20 cellular contexts compared by ENCODE assay signal in genomic region chr11:11442791-11443190, GRCh38.
A peak's percentile ranks its signal among the peaks of the same experiment; 100 is the strongest.
DNase-seq lines count a peak whose midpoint lies in the region; ATAC-seq and TF ChIP-seq lines count a peak whose summit lies in the region.
"Had no signal": no experiment of that assay in that cellular context is flagged by ENCODE, and none has a peak within 500 bp of the region (broad histone marks: within the 10 kb centered on the region; RNA-seq: fewer than 3 reads in every experiment).

No MANE protein-coding gene starts in this region.

- peaks cover 42% of the 10 kb centered on the region for H3K4me1 Mint-ChIP-seq in Calu3 (ENCODE audit: low read depth, unreplicated experiment)
- H3K4me1 Mint-ChIP-seq: CD4-positive, alpha-beta memory T cell had no signal

- H3K27me3 Mint-ChIP-seq in Calu3 (ENCODE audit: unreplicated experiment) = no peaks in the 10 kb centered on the region

- H3K4me3 ChIP-seq in dorsolateral prefrontal cortex (no peak overlapping the region), Karpas-422 (ENCODE audit: low read length) (no peak overlapping the region)
- H3K4me3 ChIP-seq: BLaER1, SJCRH30 had no signal

- no peaks in the 10 kb centered on the region for H3K9me2 ChIP-seq in Karpas-422 (replicated peaks; ENCODE audit: insufficient read depth, low read length)

- peak overlapping the region; percentile 53 for H3K27ac Mint-ChIP-seq in Calu3 (ENCODE audit: unreplicated experiment)
- H3K27ac Mint-ChIP-seq: CD4-positive, alpha-beta memory T cell had no signal

- no peak overlapping the region for H3K4me3 Mint-ChIP-seq in Calu3 (ENCODE audit: low read depth, unreplicated experiment)
- H3K4me3 Mint-ChIP-seq: CD4-positive, alpha-beta memory T cell had no signal

- H3K27ac ChIP-seq in RWPE1 = peak overlapping the region; percentile 89
- peak overlapping the region in 36 of 59 donors; percentile 10 to 88 (median 68) for H3K27ac ChIP-seq in dorsolateral prefrontal cortex
- no peak overlapping the region for H3K27ac ChIP-seq in Karpas-422 (ENCODE audit: low read length)
- H3K27ac ChIP-seq: BLaER1, SJCRH30 had no signal

- CTCF ChIA-PET in Calu3 (lab: Charles Lee) = no interaction called here
- CTCF ChIA-PET in RWPE1 (lab: Yijun Ruan, JAX) = no interaction called here

- TF ChIP-seq CTCF in Calu3 (IDR thresholded peaks at IDR 0.05; ENCODE audit: unreplicated experiment) = no peak
- TF ChIP-seq CTCF in RWPE1 (conservative IDR thresholded peaks at IDR 0.05; ENCODE audit: low read depth) = no peak
- no peak for TF ChIP-seq CTCF in dorsolateral prefrontal cortex (IDR thresholded peaks at IDR 0.05 in 54 of 56, conservative IDR thresholded peaks at IDR 0.05 in 2 of 56; ENCODE audit: low read depth in 1 of 56, partially characterized antibody in 56 of 56)

- BruUV-seq in Calu3 (replicated peaks; lab: Mats Ljungman, UMichigan) = no TSS peak

- no peaks in the 10 kb centered on the region for H3K27me3 ChIP-seq in dorsolateral prefrontal cortex
- no peaks in the 10 kb centered on the region for H3K27me3 ChIP-seq in Karpas-422 (ENCODE audit: low read length)
- H3K27me3 ChIP-seq: BLaER1, SJCRH30 had no signal

- H3K36me3 Mint-ChIP-seq in Calu3 (ENCODE audit: insufficient read depth, unreplicated experiment) = no peaks in the 10 kb centered on the region
- H3K36me3 Mint-ChIP-seq: CD4-positive, alpha-beta memory T cell had no signal

- H4K20me1 ChIP-seq in Karpas-422 (ENCODE audit: insufficient read depth, low read depth, low read length) = 0 out of 2 replicates have a peak, but pooled peaks cover 4% of the 10 kb centered on the region
- H4K20me1 ChIP-seq: BLaER1 had no signal

- H3K79me2 ChIP-seq in Karpas-422 (ENCODE audit: low read length) = no peaks in the 10 kb centered on the region

- H3K9ac ChIP-seq in Karpas-422 (ENCODE audit: low read length) = no peak overlapping the region
- H3K9ac ChIP-seq: BLaER1 had no signal

- POLR2A ChIA-PET in RWPE1 (lab: Yijun Ruan, JAX; ENCODE audit: low non-redundant PET) = interaction anchor here (0.6 kb wide), 1 partner anchor 945 kb away, joined by 4 read pairs; no protein-coding TSS in a partner anchor

- H3K4me2 ChIP-seq in Karpas-422 (ENCODE audit: low read depth, low read length, poor library complexity, severe bottlenecking) = no peak overlapping the region
- H3K4me2 ChIP-seq: BLaER1 had no signal

- H3K4me1 ChIP-seq in Karpas-422 (ENCODE audit: low read length) = no peaks in the 10 kb centered on the region
- H3K4me1 ChIP-seq: BLaER1 had no signal

- DNase-seq in Calu3 = no peak
- DNase-seq in RWPE1 (ENCODE audit: low spot score) = no peak
- DNase-seq in dorsolateral prefrontal cortex = peak in 5 of 10 donors; percentile 39 to 65 (median 59)
- peak; percentile 23 for DNase-seq in occipital lobe (lab: John Stamatoyannopoulos, UW)
- DNase-seq in islet precursor cell = no peak
- DNase-seq in Karpas-422 = no peak
- DNase-seq in medulla oblongata (ENCODE audit: extremely low spot score) = no peak
- DNase-seq: CD4-positive, alpha-beta memory T cell; GDM1; NCI-H1092; NCI-H1436; NCI-H187 treated with DMSO at 0.1 percent for 48 hours; NCI-H2107; NCI-H2227 treated with DMSO at 0.1 percent for 48 hours; NCI-H524; NCI-H82; SJCRH30 had no signal

- no peaks in the 10 kb centered on the region for H3K9me3 ChIP-seq in Karpas-422 (ENCODE audit: low read length)
- H3K9me3 ChIP-seq: BLaER1, SJCRH30 had no signal

- H3K9me3 Mint-ChIP-seq in Calu3 (ENCODE audit: low read depth, unreplicated experiment) = no peaks in the 10 kb centered on the region
- H3K9me3 Mint-ChIP-seq: CD4-positive, alpha-beta memory T cell had no signal

- H3K36me3 ChIP-seq in Karpas-422 (ENCODE audit: insufficient read depth, low read length) = no peaks in the 10 kb centered on the region
- H3K36me3 ChIP-seq: BLaER1, SJCRH30 had no signal

- no peak for ATAC-seq in HG03354 (IDR thresholded peaks at IDR 0.05; ENCODE audit: poor library complexity, severe bottlenecking, unreplicated experiment)
- ATAC-seq: Panc1 had no signal

- intact Hi-C loops in Calu3 (cut with micrococcal nuclease; ENCODE audit: unreplicated experiment) (no loop called here), dorsolateral prefrontal cortex (cut with DNase I) (no loop called here)

- H2AFZ ChIP-seq in Karpas-422 (ENCODE audit: low read length) = no peak overlapping the region
